8 cellular contexts compared by ENCODE assay signal in the genomic region with DNA sequence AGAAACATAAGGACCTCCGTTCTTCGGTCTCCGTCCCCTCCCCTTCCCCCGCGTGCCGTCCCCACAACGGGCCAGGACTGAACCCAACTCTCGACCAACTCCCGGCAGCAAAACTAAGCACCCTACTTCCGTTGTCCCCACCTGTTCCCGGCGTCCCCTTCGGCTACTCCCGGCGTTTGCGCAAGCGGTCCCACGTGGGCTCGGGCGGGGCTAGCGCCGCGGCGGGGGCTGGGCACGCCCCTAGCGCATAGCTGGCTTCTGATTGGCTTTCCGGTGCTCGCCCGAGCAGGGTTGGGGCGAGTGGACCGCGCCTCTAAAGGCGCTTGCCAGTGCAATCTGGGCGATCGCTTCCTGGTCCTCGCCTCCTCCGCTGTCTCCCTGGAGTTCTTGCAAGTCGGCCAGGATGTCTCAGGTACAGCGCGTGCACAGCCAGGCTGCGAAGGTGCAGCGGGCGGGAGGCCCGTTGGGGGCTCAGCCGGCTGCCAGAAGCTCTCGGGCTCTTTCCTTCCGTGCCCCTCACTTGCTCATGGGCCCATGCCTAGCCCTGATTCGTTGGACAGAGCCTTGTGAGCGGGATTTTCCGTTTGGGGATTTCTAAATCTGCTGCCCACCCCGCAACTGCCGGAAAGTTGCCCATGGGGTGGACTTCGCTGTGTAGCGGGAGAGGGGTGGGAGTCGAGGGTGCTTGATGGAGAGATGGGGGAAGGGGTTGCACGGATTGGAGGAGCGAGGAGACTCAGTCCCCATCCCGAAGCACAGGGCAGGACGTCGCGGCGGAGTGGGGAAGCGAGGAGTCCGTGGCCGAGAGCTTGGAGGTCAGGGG.
A peak's percentile ranks its signal among the peaks of the same experiment; 100 is the strongest.
DNase-seq lines count a peak whose midpoint lies in the region; ATAC-seq and TF ChIP-seq lines count a peak whose summit lies in the region.

A gene (minus strand): TSS at position 186 of the 823 bp plus-strand sequence. CDS start 26,875 bp downstream, outside the sequence.
A gene (plus strand): TSS at position 329 of the 823 bp plus-strand sequence. CDS start 75 bp downstream, at position 404.

- no peaks in the 10 kb centered on the region for H3K27me3 Mint-ChIP-seq in central memory CD8-positive, alpha-beta T cell

- ATAC-seq in HG03196 (IDR thresholded peaks at IDR 0.05; ENCODE audit: unreplicated experiment), result peak; percentile 97
- ATAC-seq in central memory CD8-positive, alpha-beta T cell (replicated peaks; ENCODE audit: extremely low read depth, poor library complexity, severe bottlenecking), result peak; percentile 91

- H3K4me1 Mint-ChIP-seq in central memory CD8-positive, alpha-beta T cell, result peaks cover 58% of the 10 kb centered on the region

- TF ChIP-seq POLR2A in GM18951 (IDR thresholded peaks at IDR 0.05; ENCODE audit: extremely low read depth, insufficient read depth, insufficient read length), result peak; percentile 95

- in situ Hi-C loops in GM18951 (cut with MboI; ENCODE audit: low sequenced_read_pairs, unreplicated experiment), result no loop called here

- H3K27ac Mint-ChIP-seq in central memory CD8-positive, alpha-beta T cell (ENCODE audit: low read depth), result peak within 1 kb of the TSS; percentile 90

- no peaks in the 10 kb centered on the region for H3K9me3 Mint-ChIP-seq in central memory CD8-positive, alpha-beta T cell

- peak; percentile 99 for DNase-seq in AG08395 (ENCODE audit: low spot score)
- DNase-seq in NCI-H345 (lab: John Stamatoyannopoulos, UW), result peak; percentile 96
- DNase-seq in activated CD4-positive, CD25-positive, alpha-beta regulatory T cell treated with anti-CD3 and anti-CD28 coated beads, Interleukin-2, amount 50 U/mL, for 16 hours (ENCODE audit: low read depth, low spot score), result peak; percentile 83
- peak; percentile 83 to 85 for DNase-seq in central memory CD8-positive, alpha-beta T cell (ENCODE audit: low spot score in 2 of 2)
- DNase-seq in iris pigment epithelial cell (ENCODE audit: low read depth), result peak; percentile 96
- DNase-seq in stimulated activated CD4-positive, alpha-beta T cell treated with anti-CD3 and anti-CD28 coated beads, Interleukin-12 subunit alpha, Interleukin-12 subunit beta, amount 100 ng/mL, for 4 hours, result peak; percentile 90

- H3K36me3 Mint-ChIP-seq in central memory CD8-positive, alpha-beta T cell (ENCODE audit: insufficient read depth), result peaks cover 36% of the 10 kb centered on the region

- H3K4me3 Mint-ChIP-seq in central memory CD8-positive, alpha-beta T cell, result peak within 1 kb of the TSS; percentile 99

Comparison
In these comparisons a context has a peak if more than half of its experiments do, and no peak if none do; other contexts are left out.
1. Peak in every context shown above with its lines: DNase-seq and ATAC-seq.